ENCODE assay signal across 8 cellular contexts in genomic region chr1:46401964-46402626, GRCh38. TPM values are rescaled to one million over a fixed set of nuclear protein-coding genes. Genes with fewer than 3 reads are reported as not detected.
A peak's percentile ranks its signal among the peaks of the same experiment; 100 is the strongest.
DNase-seq lines count a peak whose midpoint lies in the region; ATAC-seq and TF ChIP-seq lines count a peak whose summit lies in the region.

No MANE protein-coding gene starts in this region.

- peak in 2 of 4 donors; percentile 25 to 29 for TF ChIP-seq POLR2A in upper lobe of left lung (IDR thresholded peaks at IDR 0.05)

- H3K36me3 ChIP-seq in upper lobe of left lung, result peaks cover 0 to 5% (median 0%) of the 10 kb centered on the region in 4 donors

- no peak for TF ChIP-seq CTCF in cardiac fibroblast (IDR thresholded peaks at IDR 0.05; ENCODE audit: low read depth, low read length)
- no peak for TF ChIP-seq CTCF in upper lobe of left lung (IDR thresholded peaks at IDR 0.05)

- no peak for TF ChIP-seq EP300 in upper lobe of left lung (IDR thresholded peaks at IDR 0.05)

- peak overlapping the region in 3 of 4 donors; percentile 42 to 62 (median 49) for H3K27ac ChIP-seq in upper lobe of left lung

- 35 to 45% methylated on average over 8 to 10 of the region's 10 CpGs for WGBS in upper lobe of left lung, 2 donors

- H3K4me3 ChIP-seq in cardiac fibroblast (replicated peaks in 1 of 2; ENCODE audit: low read depth in 2 of 2, low read length in 2 of 2), result no peak overlapping the region
- peak overlapping the region in 1 of 4 donors; percentile 8 for H3K4me3 ChIP-seq in upper lobe of left lung

- H3K4me1 ChIP-seq in upper lobe of left lung, result peaks cover 19 to 29% (median 21%) of the 10 kb centered on the region in 4 donors

- peak; percentile 93 for ATAC-seq in left lobe of liver
- peak; percentile 81 to 94 for ATAC-seq in upper lobe of left lung (ENCODE audit: low FRiP score in 2 of 2)

- DNase-seq in DMS153 (lab: John Stamatoyannopoulos, UW) (peak; percentile 75), NCI-H2107 treated with DMSO at 0.1 percent for 48 hours (lab: John Stamatoyannopoulos, UW; ENCODE audit: unreplicated experiment) (peak; percentile 52), cardiac fibroblast (ENCODE audit: low read depth in 2 of 2) (peak; percentile 94 to 98), left lobe of liver (ENCODE audit: low spot score) (peak; percentile 87), upper lobe of left lung (peak in 1 of 2 donors; percentile 92), GF-D8 (lab: John Stamatoyannopoulos, UW) (no peak), T1000 (lab: John Stamatoyannopoulos, UW) (no peak)
- no peak for DNase-seq in central memory CD4-positive, alpha-beta T cell

- no peaks in the 10 kb centered on the region for H3K27me3 ChIP-seq in upper lobe of left lung

- no peaks in the 10 kb centered on the region for H3K9me3 ChIP-seq in upper lobe of left lung

RNA-seq across cellular contexts. Expression of gene FAAH, which starts 8.0 kb away (rescaled TPM):
- 38.9 TPM for total RNA-seq in left lobe of liver
- 10 to 100 TPM; 34.1 to 67.1 (median 46.8) TPM for total RNA-seq in upper lobe of left lung

Comparison
In these comparisons a context has a peak if more than half of its experiments do, and no peak if none do; other contexts are left out.
1. DNase-seq: peak in DMS153 (single experiment), NCI-H2107 treated with DMSO at 0.1 percent for 48 hours (single experiment), cardiac fibroblast (2 of 2) and left lobe of liver (single experiment); none in GF-D8 (single experiment), T1000 (single experiment) and central memory CD4-positive, alpha-beta T cell (single experiment).